In the genomic region with DNA sequence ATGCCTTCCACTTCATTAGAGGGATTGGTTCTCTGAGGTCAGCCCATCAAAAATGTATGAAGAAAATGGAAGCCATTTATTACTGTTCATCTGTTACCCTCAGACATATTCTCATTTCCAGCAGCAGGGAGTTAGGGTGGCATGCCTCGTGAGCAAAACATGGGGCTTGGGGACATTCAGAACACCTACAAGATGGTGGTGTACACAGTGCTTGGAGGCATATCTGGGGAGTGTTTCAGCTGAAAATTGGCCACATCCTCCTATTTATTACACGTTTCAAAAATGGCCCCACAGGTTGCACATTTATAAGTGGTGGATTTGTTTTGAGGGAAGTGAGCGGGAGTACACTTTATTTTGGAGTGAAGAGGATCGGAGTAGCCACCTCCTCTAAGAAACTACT, we compare ENCODE assay signal across 10 cellular contexts.
DNase-seq lines count a peak whose midpoint lies in the region; ATAC-seq and TF ChIP-seq lines count a peak whose summit lies in the region.
"Had no signal": no experiment of that assay in that cellular context is flagged by ENCODE, and none has a peak within 500 bp of the region (broad histone marks: within the 10 kb centered on the region; RNA-seq: fewer than 3 reads in every experiment).

No MANE protein-coding gene starts in this region.

- peaks cover 4% of the 10 kb centered on the region for H3K9me3 Mint-ChIP-seq in stimulated activated effector memory CD8-positive, alpha-beta T cell treated with anti-CD3 and anti-CD28 coated beads, Interleukin-12 subunit alpha, Interleukin-12 subunit beta, amount 100 ng/mL, for 72 hours
- no peaks in the 10 kb centered on the region for H3K9me3 Mint-ChIP-seq in endodermal cell

- no peaks in the 10 kb centered on the region for H3K9me3 ChIP-seq in T-helper 17 cell (ENCODE audit: control insufficient read depth, low read length, poor library complexity, severe bottlenecking)
- no peaks in the 10 kb centered on the region for H3K9me3 ChIP-seq in gastroesophageal sphincter
- no peaks in the 10 kb centered on the region for H3K9me3 ChIP-seq in endodermal cell (ENCODE audit: control insufficient read depth, low read length)
- H3K9me3 ChIP-seq: A549 had no signal

- H3K4me3 ChIP-seq in gastroesophageal sphincter, result no peak overlapping the region
- H3K4me3 ChIP-seq in endodermal cell (ENCODE audit: low read length), result no peak overlapping the region
- H3K4me3 ChIP-seq: A549 had no signal

- H3K27me3 Mint-ChIP-seq in T-helper 17 cell (no peaks in the 10 kb centered on the region), endodermal cell (ENCODE audit: insufficient read depth) (peaks cover 78% of the 10 kb centered on the region)

- H3K4me1 ChIP-seq in gastroesophageal sphincter (peaks cover 0 to 21% (median 5%) of the 10 kb centered on the region in 3 donors), endodermal cell (ENCODE audit: control insufficient read depth, insufficient read depth, low read length) (no peaks in the 10 kb centered on the region)

- ATAC-seq in T-helper 17 cell (no peak), gastroesophageal sphincter (no peak), HG03175 (IDR thresholded peaks at IDR 0.05; ENCODE audit: unreplicated experiment) (no peak)
- no peak for ATAC-seq in stimulated activated effector memory CD8-positive, alpha-beta T cell treated with anti-CD3 and anti-CD28 coated beads, Interleukin-12 subunit alpha, Interleukin-12 subunit beta, amount 100 ng/mL, for 72 hours
- ATAC-seq: A549 had no signal

- TF ChIP-seq CTCF in gastroesophageal sphincter (IDR thresholded peaks at IDR 0.05), result no peak
- no peak for TF ChIP-seq CTCF in endodermal cell (conservative IDR thresholded peaks at IDR 0.05)
- no peak for TF ChIP-seq CTCF in RWPE1 (conservative IDR thresholded peaks at IDR 0.05; ENCODE audit: low read depth)

- no peak for TF ChIP-seq POLR2A in gastroesophageal sphincter (IDR thresholded peaks at IDR 0.05)

- POLR2A ChIA-PET in RWPE1 (lab: Yijun Ruan, JAX; ENCODE audit: low non-redundant PET), result no interaction called here

- H3K4me1 Mint-ChIP-seq in T-helper 17 cell (peaks cover 23% of the 10 kb centered on the region), endodermal cell (no peaks in the 10 kb centered on the region)
- peaks cover 47% of the 10 kb centered on the region for H3K4me1 Mint-ChIP-seq in stimulated activated effector memory CD8-positive, alpha-beta T cell treated with anti-CD3 and anti-CD28 coated beads, Interleukin-12 subunit alpha, Interleukin-12 subunit beta, amount 100 ng/mL, for 72 hours

- H3K36me3 Mint-ChIP-seq in T-helper 17 cell (ENCODE audit: low read depth), result peaks cover 2% of the 10 kb centered on the region
- H3K36me3 Mint-ChIP-seq in stimulated activated effector memory CD8-positive, alpha-beta T cell treated with anti-CD3 and anti-CD28 coated beads, Interleukin-12 subunit alpha, Interleukin-12 subunit beta, amount 100 ng/mL, for 72 hours, result peaks cover 12% of the 10 kb centered on the region
- H3K36me3 Mint-ChIP-seq in endodermal cell (ENCODE audit: low read depth), result no peaks in the 10 kb centered on the region

- H3K9ac ChIP-seq in endodermal cell (ENCODE audit: extremely low read depth, low read length, poor library complexity, severe bottlenecking), result no peak overlapping the region

- 66 to 75% methylated on average over 3 to 4 of the region's 4 CpGs for WGBS in gastroesophageal sphincter (ENCODE audit: low coverage in 1 of 2), 2 donors
- 100% methylated on average over 1 to 4 of the region's 4 CpGs for WGBS in endodermal cell (ENCODE audit: insufficient coverage in 1 of 2, insufficient read length in 1 of 2), 2 experiments

- TF ChIP-seq EP300 in gastroesophageal sphincter (IDR thresholded peaks at IDR 0.05), result no peak

- CTCF ChIA-PET in RWPE1 (lab: Yijun Ruan, JAX), result interaction anchor here (0.6 kb wide), 2 partner anchors 20 to 233 kb away, joined by 3 to 4 read pairs; no protein-coding TSS in a partner anchor

- no peaks in the 10 kb centered on the region for H3K27me3 ChIP-seq in gastroesophageal sphincter
- peaks cover 77% of the 10 kb centered on the region for H3K27me3 ChIP-seq in endodermal cell (ENCODE audit: control insufficient read depth, insufficient read depth, low read length, poor library complexity, severe bottlenecking)

- H3K36me3 ChIP-seq in gastroesophageal sphincter (no peaks in the 10 kb centered on the region), endodermal cell (ENCODE audit: control insufficient read depth, insufficient read depth, low read length) (no peaks in the 10 kb centered on the region)

- DNase-seq in NCI-H748 (lab: John Stamatoyannopoulos, UW; ENCODE audit: unreplicated experiment) (peak; percentile 4), NCI-H748 treated with DMSO at 0.1 percent for 48 hours (lab: John Stamatoyannopoulos, UW) (no peak), T-helper 17 cell (no peak), endodermal cell (no peak), RWPE1 (ENCODE audit: low spot score) (no peak)
- DNase-seq in stimulated activated effector memory CD8-positive, alpha-beta T cell treated with anti-CD3 and anti-CD28 coated beads, Interleukin-12 subunit alpha, Interleukin-12 subunit beta, amount 100 ng/mL, for 72 hours (ENCODE audit: low spot score in 2 of 2), result peak in 1 of 2 donors; percentile 46
- DNase-seq: NCI-H2081 had no signal

- H3K4me3 Mint-ChIP-seq in T-helper 17 cell (peak overlapping the region; percentile 93), endodermal cell (no peak overlapping the region)
- peak overlapping the region; percentile 85 for H3K4me3 Mint-ChIP-seq in stimulated activated effector memory CD8-positive, alpha-beta T cell treated with anti-CD3 and anti-CD28 coated beads, Interleukin-12 subunit alpha, Interleukin-12 subunit beta, amount 100 ng/mL, for 72 hours

- peak overlapping the region in 3 of 4 donors; percentile 95 to 97 (median 96) for H3K27ac ChIP-seq in gastroesophageal sphincter
- no peak overlapping the region for H3K27ac ChIP-seq in endodermal cell (ENCODE audit: low read depth, low read length)
- no peak overlapping the region for H3K27ac ChIP-seq in RWPE1
- H3K27ac ChIP-seq: A549 had no signal

- H3K27ac Mint-ChIP-seq in T-helper 17 cell, result peak overlapping the region; percentile 98
- H3K27ac Mint-ChIP-seq in stimulated activated effector memory CD8-positive, alpha-beta T cell treated with anti-CD3 and anti-CD28 coated beads, Interleukin-12 subunit alpha, Interleukin-12 subunit beta, amount 100 ng/mL, for 72 hours, result peak overlapping the region; percentile 97
- no peak overlapping the region for H3K27ac Mint-ChIP-seq in endodermal cell

Comparison
In these comparisons a context has a peak if more than half of its experiments do, and no peak if none do; other contexts are left out.
1. H3K27ac ChIP-seq: peak in gastroesophageal sphincter (3 of 4); none in endodermal cell (single experiment) and RWPE1 (single experiment).